2 cellular contexts compared by ENCODE assay signal in the genomic region with DNA sequence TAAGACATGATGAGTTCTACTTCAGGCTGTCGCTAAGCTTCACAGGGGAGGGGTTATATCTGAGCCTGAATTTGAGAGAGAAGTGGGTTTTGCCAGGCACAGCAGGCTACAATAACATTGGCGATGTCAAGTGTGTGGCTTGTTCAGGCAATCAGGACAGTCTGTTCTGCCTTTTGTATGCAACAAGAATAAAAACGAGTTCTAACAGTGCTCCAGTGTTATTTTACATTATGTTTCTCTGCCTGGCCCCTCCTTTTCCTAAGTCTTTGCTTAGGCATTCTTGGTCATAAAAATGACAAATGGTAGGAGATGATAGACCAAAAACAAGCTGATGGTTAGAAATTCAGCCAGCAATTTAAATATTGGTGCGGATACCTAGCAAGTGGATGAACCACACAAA.
TF ChIP-seq lines count a peak whose summit lies in the region.

No MANE protein-coding gene starts in this region.

TF ChIP-seq in IMR-90, 13 proteins besides CTCF, POLR2A, EP300 and RAD21:
- TF ChIP-seq, protein P1, sequence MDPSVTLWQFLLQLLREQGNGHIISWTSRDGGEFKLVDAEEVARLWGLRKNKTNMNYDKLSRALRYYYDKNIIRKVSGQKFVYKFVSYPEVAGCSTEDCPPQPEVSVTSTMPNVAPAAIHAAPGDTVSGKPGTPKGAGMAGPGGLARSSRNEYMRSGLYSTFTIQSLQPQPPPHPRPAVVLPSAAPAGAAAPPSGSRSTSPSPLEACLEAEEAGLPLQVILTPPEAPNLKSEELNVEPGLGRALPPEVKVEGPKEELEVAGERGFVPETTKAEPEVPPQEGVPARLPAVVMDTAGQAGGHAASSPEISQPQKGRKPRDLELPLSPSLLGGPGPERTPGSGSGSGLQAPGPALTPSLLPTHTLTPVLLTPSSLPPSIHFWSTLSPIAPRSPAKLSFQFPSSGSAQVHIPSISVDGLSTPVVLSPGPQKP (IDR thresholded peaks at IDR 0.05; ENCODE audit: borderline replicate concordance, low read depth, low read length) = no peak
- no peak for TF ChIP-seq FOS (IDR thresholded peaks at IDR 0.05; ENCODE audit: low read depth, low read length)
- TF ChIP-seq MAFK (IDR thresholded peaks at IDR 0.05; ENCODE audit: low read depth, low read length) = no peak
- no peak for TF ChIP-seq MAZ (IDR thresholded peaks at IDR 0.05; ENCODE audit: borderline replicate concordance, low read depth, low read length)
- no peak for TF ChIP-seq MXI1 (IDR thresholded peaks at IDR 0.05; ENCODE audit: borderline replicate concordance, low read depth, low read length)
- no peak for TF ChIP-seq BHLHE40 (IDR thresholded peaks at IDR 0.05; ENCODE audit: low read depth, low read length)
- TF ChIP-seq SMC3 (IDR thresholded peaks at IDR 0.05; ENCODE audit: low read depth, low read length) = no peak
- no peak for TF ChIP-seq RFX5 (IDR thresholded peaks at IDR 0.05; ENCODE audit: low read depth, low read length)
TF ChIP-seq in IMR-90: peak in this region for 0.

TF ChIP-seq in WTC11, 78 proteins besides CTCF, POLR2A, EP300 and RAD21 (continued from another document):
- TF ChIP-seq, protein P2, sequence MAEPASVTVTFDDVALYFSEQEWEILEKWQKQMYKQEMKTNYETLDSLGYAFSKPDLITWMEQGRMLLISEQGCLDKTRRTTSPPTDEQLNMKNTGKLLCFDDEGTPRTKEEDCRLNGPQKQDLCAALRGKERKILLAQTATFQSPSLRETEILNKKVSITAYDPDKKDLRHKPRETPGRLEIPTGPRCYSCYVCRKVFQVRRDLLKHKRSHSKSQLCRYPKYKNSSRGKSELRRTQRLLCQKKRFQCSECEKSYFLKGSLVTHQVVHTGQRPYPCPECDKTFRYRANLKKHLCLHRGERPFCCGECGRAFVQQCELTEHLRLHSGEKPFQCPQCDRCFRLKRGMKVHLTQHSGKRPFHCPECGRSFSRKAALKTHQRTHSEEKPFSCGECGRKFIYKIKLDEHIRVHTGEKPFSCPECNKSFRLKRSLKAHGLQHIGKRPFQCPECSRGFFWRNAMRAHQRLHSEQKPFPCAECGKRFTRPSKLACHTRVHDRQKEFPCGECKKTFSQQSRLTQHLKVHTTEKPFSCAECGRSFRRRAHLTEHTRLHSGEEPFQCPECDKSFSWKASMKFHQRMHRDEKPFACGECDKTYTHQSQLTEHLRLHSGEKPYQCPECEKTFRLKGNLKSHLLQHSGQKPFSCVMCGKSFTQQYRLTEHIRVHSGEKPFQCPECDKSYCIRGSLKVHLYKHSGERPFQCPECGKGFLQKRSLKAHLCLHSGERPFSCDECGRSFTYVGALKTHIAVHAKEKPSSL (CRISPR knock-in tag; conservative IDR thresholded peaks at IDR 0.05) = no peak
